ENCODE assay signal across 24 cellular contexts in genomic region chr10:5937016-5937415, GRCh38. TPM values are rescaled to one million over a fixed set of nuclear protein-coding genes. Genes with fewer than 3 reads are reported as not detected.
DNase-seq lines count a peak whose midpoint lies in the region; ATAC-seq, FAIRE-seq and TF ChIP-seq lines count a peak whose summit lies in the region.
"Had no signal": no experiment of that assay in that cellular context is flagged by ENCODE, and none has a peak within 500 bp of the region (broad histone marks: within the 10 kb centered on the region; RNA-seq: fewer than 3 reads in every experiment).

No MANE protein-coding gene starts in this region.

- H2AFZ ChIP-seq in GM12878 (ENCODE audit: control insufficient read depth, low read depth, low read length) (no peak overlapping the region), endothelial cell of umbilical vein (ENCODE audit: low read depth, low read length) (no peak overlapping the region)
- H2AFZ ChIP-seq: GM23338 had no signal

- H3K4me2 ChIP-seq in GM12878 (ENCODE audit: control insufficient read depth, insufficient read depth) (no peak overlapping the region), endothelial cell of umbilical vein (ENCODE audit: insufficient read depth, low read length) (no peak overlapping the region)
- H3K4me2 ChIP-seq: GM23338 had no signal

- intact Hi-C loops in A673 (cut with micrococcal nuclease; ENCODE audit: unreplicated experiment), result no loop called here
- intact Hi-C loops in Caco-2 (cut with micrococcal nuclease; ENCODE audit: unreplicated experiment), result no loop called here
- intact Hi-C loops in GM12878 (cut with micrococcal nuclease; ENCODE audit: unreplicated experiment), result no loop called here
- intact Hi-C loops in endothelial cell of umbilical vein (cut with micrococcal nuclease), result no loop called here
- intact Hi-C loops in dorsolateral prefrontal cortex (cut with DNase I), result no loop called here

- SMC1A ChIA-PET in GM12878 (lab: Charles Lee; ENCODE audit: uncharacterized antibody, unreplicated experiment), result interaction anchor here (1.2 to 2.1 kb wide), 2 partner anchors 32 to 92 kb away, joined by 4 to 8 read pairs; no protein-coding TSS in a partner anchor

- no peak overlapping the region for H3K27ac Mint-ChIP-seq in Caco-2 (ENCODE audit: unreplicated experiment)
- H3K27ac Mint-ChIP-seq in stimulated activated naive CD8-positive, alpha-beta T cell treated with anti-CD3 and anti-CD28 coated beads, Interleukin-15, amount 100 ng/mL, for 72 hours, result no peak overlapping the region
- H3K27ac Mint-ChIP-seq: CD4-positive, alpha-beta T cell; GM23338 had no signal

- no peak for TF ChIP-seq RAD21 in GM12878 (IDR thresholded peaks at IDR 0.05; ENCODE audit: insufficient read depth, low read depth, low read length)

- no peaks in the 10 kb centered on the region for H3K9me3 Mint-ChIP-seq in Caco-2 (ENCODE audit: unreplicated experiment)
- H3K9me3 Mint-ChIP-seq in stimulated activated naive CD8-positive, alpha-beta T cell treated with anti-CD3 and anti-CD28 coated beads, Interleukin-15, amount 100 ng/mL, for 72 hours, result no peaks in the 10 kb centered on the region
- H3K9me3 Mint-ChIP-seq: CD4-positive, alpha-beta T cell; GM23338 had no signal

- over 99% methylated on average over 18 of the region's 18 CpGs for WGBS in GM12878 (ENCODE audit: insufficient coverage, insufficient replicate concordance, low lambda C conversion rate, missing lambda C conversion rate)

- BruUV-seq in A673 (replicated peaks; lab: Mats Ljungman, UMichigan) (TSS peak; percentile 58), Caco-2 (replicated peaks; lab: Mats Ljungman, UMichigan) (TSS peak; percentile 37), GM12878 (replicated peaks; lab: Mats Ljungman, UMichigan) (TSS peak; percentile 51), endothelial cell of umbilical vein (replicated peaks; lab: Mats Ljungman, UMichigan) (TSS peak; percentile 69)

- DNase-seq in A673 (ENCODE audit: low spot score), result no peak
- DNase-seq in Caco-2, result no peak
- no peak for DNase-seq in GM12878 (ENCODE audit: low read depth, low spot score)
- DNase-seq in endothelial cell of umbilical vein (ENCODE audit: low read depth, low spot score), result no peak
- DNase-seq in dorsolateral prefrontal cortex, result no peak
- DNase-seq in stimulated activated naive CD8-positive, alpha-beta T cell treated with anti-CD3 and anti-CD28 coated beads, Interleukin-15, amount 100 ng/mL, for 72 hours, result no peak
- DNase-seq in activated gamma-delta T cell treated with Interleukin-2 at 50 U/mL for 16 hours, result no peak
- DNase-seq: ACHN; BE2C; C1 segment of cervical spinal cord; CD4-positive, alpha-beta T cell; DMS 273 treated with DMSO at 0.1 percent for 48 hours; DMS53; DND-41; EL; HCEC 1CT; IMR-90; KBM-7 had no signal

- H3K4me1 Mint-ChIP-seq in Caco-2 (ENCODE audit: low read depth, unreplicated experiment), result no peaks in the 10 kb centered on the region
- H3K4me1 Mint-ChIP-seq in stimulated activated naive CD8-positive, alpha-beta T cell treated with anti-CD3 and anti-CD28 coated beads, Interleukin-15, amount 100 ng/mL, for 72 hours, result no peaks in the 10 kb centered on the region
- H3K4me1 Mint-ChIP-seq: GM23338 had no signal

- H3K9me3 ChIP-seq in A673 (ENCODE audit: low read depth, low read length, poor library complexity, severe bottlenecking) (no peaks in the 10 kb centered on the region), Caco-2 (no peaks in the 10 kb centered on the region), GM12878 (replicated peaks; ENCODE audit: control insufficient read depth, insufficient read depth, low read length) (no peaks in the 10 kb centered on the region; the same call in 1 of the 3 replicates), endothelial cell of umbilical vein (replicated peaks; ENCODE audit: control insufficient read depth, insufficient read depth, low read length) (no peaks in the 10 kb centered on the region)
- H3K9me3 ChIP-seq: BE2C had no signal

- no peaks in the 10 kb centered on the region for H3K9me1 ChIP-seq in endothelial cell of umbilical vein (replicated peaks; ENCODE audit: control insufficient read depth, extremely low read depth, insufficient read depth, low read length)

- H3K4me1 ChIP-seq in A673 (ENCODE audit: insufficient read depth, low read length, poor library complexity, severe bottlenecking) (no peaks in the 10 kb centered on the region), Caco-2 (no peaks in the 10 kb centered on the region), GM12878 (ENCODE audit: control insufficient read depth, insufficient read depth, low read length) (no peaks in the 10 kb centered on the region), endothelial cell of umbilical vein (ENCODE audit: control insufficient read depth, extremely low read depth, insufficient read depth, low read length) (peaks cover 1% of the 10 kb centered on the region)
- H3K4me1 ChIP-seq: BE2C had no signal

- H4K20me1 ChIP-seq in GM12878 (ENCODE audit: control insufficient read depth, insufficient read depth) (no peaks in the 10 kb centered on the region), endothelial cell of umbilical vein (replicated peaks; ENCODE audit: control insufficient read depth, extremely low read depth, insufficient read depth, low read length) (no peaks in the 10 kb centered on the region)

- H3K4me3 ChIP-seq in A673 (ENCODE audit: low read depth, low read length, poor library complexity, severe bottlenecking), result no peak overlapping the region
- no peak overlapping the region for H3K4me3 ChIP-seq in Caco-2 (ENCODE audit: low read depth, low read length)
- no peak overlapping the region for H3K4me3 ChIP-seq in GM12878
- H3K4me3 ChIP-seq in endothelial cell of umbilical vein (replicated peaks in 1 of 3; ENCODE audit: insufficient read depth in 1 of 3, low read depth in 1 of 3, low read length in 3 of 3), result no peak overlapping the region
- no peak overlapping the region for H3K4me3 ChIP-seq in dorsolateral prefrontal cortex
- H3K4me3 ChIP-seq: GM23338 had no signal

- no peaks in the 10 kb centered on the region for H3K27me3 Mint-ChIP-seq in Caco-2 (ENCODE audit: insufficient read depth, unreplicated experiment)
- H3K27me3 Mint-ChIP-seq in stimulated activated naive CD8-positive, alpha-beta T cell treated with anti-CD3 and anti-CD28 coated beads, Interleukin-15, amount 100 ng/mL, for 72 hours, result no peaks in the 10 kb centered on the region
- H3K27me3 Mint-ChIP-seq: CD4-positive, alpha-beta T cell had no signal

- H3K9ac ChIP-seq in GM12878 (ENCODE audit: control insufficient read depth, insufficient read depth, low read length) (no peak overlapping the region), endothelial cell of umbilical vein (replicated peaks; ENCODE audit: extremely low read depth, insufficient read depth, low read length) (no peak overlapping the region)

- H3K36me3 ChIP-seq in A673 (ENCODE audit: insufficient read depth, low read length, poor library complexity, severe bottlenecking) (peaks cover 19% of the 10 kb centered on the region), Caco-2 (ENCODE audit: control insufficient read depth, insufficient read depth, low read length) (peaks cover 4% of the 10 kb centered on the region; the same call in 1 of the 2 replicates), GM12878 (ENCODE audit: control insufficient read depth in 2 of 2, insufficient read depth in 2 of 2, low read length in 1 of 2) (peaks cover 8 to 27% of the 10 kb centered on the region in 2 experiments), endothelial cell of umbilical vein (ENCODE audit: control insufficient read depth in 2 of 2, extremely low read depth in 1 of 2, insufficient read depth in 2 of 2, low read length in 2 of 2) (peaks cover 10 to 26% of the 10 kb centered on the region in 2 experiments)

- no peak for ATAC-seq in GM12878
- no peak for ATAC-seq in stimulated activated naive CD8-positive, alpha-beta T cell treated with anti-CD3 and anti-CD28 coated beads, Interleukin-15, amount 100 ng/mL, for 72 hours
- no peak for ATAC-seq in HG03342 (IDR thresholded peaks at IDR 0.05; ENCODE audit: unreplicated experiment)
- ATAC-seq: GM23338 had no signal

- no peak overlapping the region for H3K4me3 Mint-ChIP-seq in Caco-2 (ENCODE audit: unreplicated experiment)
- no peak overlapping the region for H3K4me3 Mint-ChIP-seq in stimulated activated naive CD8-positive, alpha-beta T cell treated with anti-CD3 and anti-CD28 coated beads, Interleukin-15, amount 100 ng/mL, for 72 hours
- H3K4me3 Mint-ChIP-seq: CD4-positive, alpha-beta T cell; GM23338 had no signal

- POLR2A ChIA-PET in A673 (lab: Charles Lee; ENCODE audit: low non-redundant PET), result no interaction called here
- POLR2A ChIA-PET in Caco-2 (lab: Charles Lee), result no interaction called here
- POLR2A ChIA-PET in GM12878 (lab: Charles Lee), result no interaction called here
- POLR2A ChIA-PET in endothelial cell of umbilical vein (lab: Charles Lee), result no interaction called here

- H3K27ac ChIP-seq in A673 (ENCODE audit: low read depth, low read length, poor library complexity, severe bottlenecking) (no peak overlapping the region), GM12878 (ENCODE audit: control insufficient read depth, insufficient read depth) (no peak overlapping the region), endothelial cell of umbilical vein (ENCODE audit: insufficient read depth, low read depth, low read length) (no peak overlapping the region), dorsolateral prefrontal cortex (no peak overlapping the region)

- H3K27me3 ChIP-seq in A673 (replicated peaks; ENCODE audit: insufficient read depth, low read depth, low read length, poor library complexity), result no peaks in the 10 kb centered on the region
- H3K27me3 ChIP-seq in Caco-2 (replicated peaks; ENCODE audit: control insufficient read depth, insufficient read depth, low read length), result no peaks in the 10 kb centered on the region
- no peaks in the 10 kb centered on the region for H3K27me3 ChIP-seq in GM12878 (replicated peaks in 1 of 2; ENCODE audit: control insufficient read depth in 2 of 2, insufficient read depth in 2 of 2, low read length in 1 of 2)
- H3K27me3 ChIP-seq in endothelial cell of umbilical vein (ENCODE audit: control insufficient read depth in 2 of 2, insufficient read depth in 2 of 2, low read length in 2 of 2), result no peaks in the 10 kb centered on the region
- no peaks in the 10 kb centered on the region for H3K27me3 ChIP-seq in dorsolateral prefrontal cortex
- H3K27me3 ChIP-seq: BE2C had no signal

- no peak for TF ChIP-seq CTCF in A673 (conservative IDR thresholded peaks at IDR 0.05; ENCODE audit: low read depth, low read length)
- no peak for TF ChIP-seq CTCF in Caco-2 (IDR thresholded peaks at IDR 0.05; ENCODE audit: insufficient read depth in 1 of 2, low read depth in 1 of 2, low read length in 1 of 2, severe bottlenecking in 1 of 2, unreplicated experiment in 1 of 2)
- no peak for TF ChIP-seq CTCF in GM12878 (IDR thresholded peaks at IDR 0.05 in 2 of 3, conservative IDR thresholded peaks at IDR 0.05 in 1 of 3; ENCODE audit: control insufficient read depth in 2 of 3, extremely low read depth in 1 of 3, insufficient read depth in 1 of 3, low read depth in 3 of 3, low read length in 3 of 3)
- TF ChIP-seq CTCF in endothelial cell of umbilical vein (IDR thresholded peaks at IDR 0.05; ENCODE audit: extremely low read depth in 1 of 2, insufficient read depth in 1 of 2, low read depth in 1 of 2, low read length in 2 of 2), result no peak
- no peak for TF ChIP-seq CTCF in dorsolateral prefrontal cortex (IDR thresholded peaks at IDR 0.05 in 54 of 56, conservative IDR thresholded peaks at IDR 0.05 in 2 of 56; ENCODE audit: low read depth in 1 of 56, partially characterized antibody in 56 of 56)

- H3K36me3 Mint-ChIP-seq in Caco-2 (ENCODE audit: insufficient read depth, unreplicated experiment), result peaks cover 58% of the 10 kb centered on the region

- FAIRE-seq in GM12878 (lab: Jason Lieb, UNC) (no peak), endothelial cell of umbilical vein (lab: Jason Lieb, UNC) (no peak)
- FAIRE-seq: GM12891, H54, HTR-8/SVneo had no signal

- TF ChIP-seq EP300 in GM12878 (IDR thresholded peaks at IDR 0.05; ENCODE audit: borderline replicate concordance in 1 of 2, control insufficient read depth in 1 of 2, low read depth in 2 of 2, low read length in 2 of 2), result no peak

- CTCF ChIA-PET in A673 (lab: Charles Lee) (no interaction called here), Caco-2 (lab: Charles Lee) (no interaction called here), GM12878 (lab: Yijun Ruan, JAX) (interaction anchor here (1.4 kb wide), 1 partner anchor 13 kb away, joined by 4 read pairs; no protein-coding TSS in a partner anchor), endothelial cell of umbilical vein (lab: Charles Lee) (interaction anchor here (1.1 to 1.7 kb wide), 3 partner anchors 29 to 77 kb away, joined by 3 to 4 read pairs (median 3); no protein-coding TSS in a partner anchor)

- H3K79me2 ChIP-seq in GM12878 (ENCODE audit: control insufficient read depth, insufficient read depth, low read length) (no peaks in the 10 kb centered on the region), endothelial cell of umbilical vein (ENCODE audit: control insufficient read depth, insufficient read depth, low read length) (no peaks in the 10 kb centered on the region)

- RAD21 ChIA-PET in GM12878 (lab: Charles Lee; ENCODE audit: unreplicated experiment), result interaction anchor here (1.1 kb wide), 1 partner anchor 8 kb away, joined by 3 read pairs; no protein-coding TSS in a partner anchor

- dilution Hi-C loops in endothelial cell of umbilical vein (cut with MboI; ENCODE audit: extremely low pct_ligation_motif_present, low sequenced_read_pairs), result no loop called here

- in situ Hi-C loops in GM12878 (cut with MboI), result no loop called here

- TF ChIP-seq POLR2A in GM12878 (IDR thresholded peaks at IDR 0.05; ENCODE audit: low read depth, low read length) (no peak), endothelial cell of umbilical vein (IDR thresholded peaks at IDR 0.05; ENCODE audit: low read depth, low read length) (no peak)

RNA-seq across cellular contexts. Expression of gene IL15RA, which starts 40.3 kb away (rescaled TPM):
- 1.1 and 1.7 TPM in 2 replicates for total RNA-seq in A673 (2021)
- 0.46 and 0.66 TPM in 2 replicates for total RNA-seq in Caco-2 (2022)
- total RNA-seq in GM12878 (2013; cell fraction: nucleolus; rRNA removed), result 16.9 and 18.2 TPM in 2 replicates
- 14.7 and 15.2 TPM in 2 replicates for total RNA-seq in GM12878 (2014; rRNA removed)
- 6.5 and 7.7 TPM in 2 replicates for total RNA-seq in GM12878 (2014; rRNA removed; fragmentation: Illumina TruSeq; extraction: Trizol)
- 9.9 and 12.1 TPM in 2 replicates for total RNA-seq in GM12878 (2021)
- 4.5 TPM for polyA plus RNA-seq in GM12878 (2011; ENCODE audit: low read depth)
- polyA plus RNA-seq in GM12878 (2011; rRNA removed), result 6.5 and 12.0 TPM in 2 replicates
- 14.3 and 16.3 TPM in 2 replicates for polyA plus RNA-seq in GM12878 (2011; cell fraction: cytosol; rRNA removed)
- polyA plus RNA-seq in GM12878 (2011; cell fraction: nucleus; rRNA removed), result 14.8 and 16.5 TPM in 2 replicates
- polyA plus RNA-seq in GM12878 (2012), result 8.6 and 11.8 TPM in 2 replicates
- polyA plus RNA-seq in GM12878 (2014; fragmentation: Illumina TruSeq; extraction: Trizol), result 7.8 and 9.8 TPM in 2 replicates
- 1 to 10 TPM; 2.0 to 4.2 TPM for polyA plus RNA-seq in GM12878 (2014; fragmentation: Nextera tagmentation; extraction: Ambion mirVana)
- 13.3 and 14.8 TPM in 2 replicates for polyA plus RNA-seq in GM12878 (2014; rRNA removed)
- polyA plus RNA-seq in GM12878 (2016; fragmentation: Nextera tagmentation; extraction: Ambion mirVana), result 10 to 100 TPM; 13.8 to 14.6 TPM
- 5.0 and 8.7 TPM in 2 replicates for polyA minus RNA-seq in GM12878 (2011; rRNA and poly(A)+ RNA removed)
- 2.7 and 4.3 TPM in 2 replicates for polyA minus RNA-seq in GM12878 (2011; cell fraction: cytosol; rRNA and poly(A)+ RNA removed)
- polyA minus RNA-seq in GM12878 (2011; cell fraction: nucleus; rRNA and poly(A)+ RNA removed), result 1.9 and 4.3 TPM in 2 replicates
- 16.1 and 18.8 TPM in 2 replicates for total RNA-seq in endothelial cell of umbilical vein
- polyA plus RNA-seq in endothelial cell of umbilical vein, result 20.6 and 25.1 TPM in 2 replicates
- polyA plus RNA-seq in endothelial cell of umbilical vein (2011; cell fraction: cytosol; rRNA removed), result 19.8 and 24.2 TPM in 2 replicates
- 11.9 and 12.5 TPM in 2 replicates for polyA plus RNA-seq in endothelial cell of umbilical vein (2011; cell fraction: nucleus; rRNA removed)
- polyA plus RNA-seq in endothelial cell of umbilical vein (2012), result 20.9 and 22.3 TPM in 2 replicates
- polyA minus RNA-seq in endothelial cell of umbilical vein, result 6.8 and 10.8 TPM in 2 replicates
- polyA minus RNA-seq in endothelial cell of umbilical vein (2011; cell fraction: cytosol; rRNA and poly(A)+ RNA removed), result 2.2 TPM
- 2.8 and 3.0 TPM in 2 replicates for polyA minus RNA-seq in endothelial cell of umbilical vein (2011; cell fraction: nucleus; rRNA and poly(A)+ RNA removed)
- total RNA-seq in dorsolateral prefrontal cortex, result 1 to 10 TPM; 1.1 to 8.5 (median 3.6) TPM
- total RNA-seq: G401 had no signal

RNA-seq across cellular contexts. Expression of gene FBH1, which starts 47.0 kb away (rescaled TPM):
- total RNA-seq in A673 (2021) (84.0 and 87.5 TPM in 2 replicates), Caco-2 (2022) (83.3 and 96.1 TPM in 2 replicates), GM12878 (2014; rRNA removed) (45.1 and 51.9 TPM in 2 replicates), GM12878 (2014; rRNA removed; fragmentation: Illumina TruSeq; extraction: Trizol) (54.6 and 60.9 TPM in 2 replicates), GM12878 (2021) (58.7 and 66.8 TPM in 2 replicates), endothelial cell of umbilical vein (86.1 and 97.0 TPM in 2 replicates), dorsolateral prefrontal cortex (10 to 100 TPM; 43.3 to 95.3 (median 62.7) TPM)
- 158 and 181 TPM in 2 replicates for total RNA-seq in GM12878 (2013; cell fraction: nucleolus; rRNA removed)
- polyA plus RNA-seq in GM12878 (2011; ENCODE audit: low read depth), result 33.1 TPM
- polyA plus RNA-seq in GM12878 (2011; rRNA removed) (40.6 and 49.2 TPM in 2 replicates), GM12878 (2014; fragmentation: Illumina TruSeq; extraction: Trizol) (34.4 and 37.9 TPM in 2 replicates), GM12878 (2014; fragmentation: Nextera tagmentation; extraction: Ambion mirVana) (10 to 100 TPM in 1 of 2 experiments, 1 to 10 TPM in 1; 6.1 to 19.0 TPM), GM12878 (2014; rRNA removed) (42.0 and 44.4 TPM in 2 replicates), GM12878 (2016; fragmentation: Nextera tagmentation; extraction: Ambion mirVana) (10 to 100 TPM; 67.4 to 67.6 TPM), endothelial cell of umbilical vein (66.1 and 71.4 TPM in 2 replicates)
- 47.8 and 53.8 TPM in 2 replicates for polyA plus RNA-seq in GM12878 (2011; cell fraction: cytosol; rRNA removed)
- polyA plus RNA-seq in GM12878 (2011; cell fraction: nucleus; rRNA removed), result 93.4 and 100.0 TPM in 2 replicates
- 39.6 and 40.3 TPM in 2 replicates for polyA plus RNA-seq in GM12878 (2012)
- polyA minus RNA-seq in GM12878 (2011; rRNA and poly(A)+ RNA removed), result 110 and 113 TPM in 2 replicates
- 22.3 and 33.1 TPM in 2 replicates for polyA minus RNA-seq in GM12878 (2011; cell fraction: cytosol; rRNA and poly(A)+ RNA removed)
- 38.8 and 57.9 TPM in 2 replicates for polyA minus RNA-seq in GM12878 (2011; cell fraction: nucleus; rRNA and poly(A)+ RNA removed)
- 81.4 and 81.8 TPM in 2 replicates for polyA plus RNA-seq in endothelial cell of umbilical vein (2011; cell fraction: cytosol; rRNA removed)
- polyA plus RNA-seq in endothelial cell of umbilical vein (2011; cell fraction: nucleus; rRNA removed), result 185 and 232 TPM in 2 replicates
- 61.8 and 67.5 TPM in 2 replicates for polyA plus RNA-seq in endothelial cell of umbilical vein (2012)
- polyA minus RNA-seq in endothelial cell of umbilical vein, result 205 and 241 TPM in 2 replicates
- 29.7 TPM for polyA minus RNA-seq in endothelial cell of umbilical vein (2011; cell fraction: cytosol; rRNA and poly(A)+ RNA removed)
- 91.8 and 125 TPM in 2 replicates for polyA minus RNA-seq in endothelial cell of umbilical vein (2011; cell fraction: nucleus; rRNA and poly(A)+ RNA removed)

RNA-seq across cellular contexts. Expression of gene ANKRD16, which starts 47.3 kb away (rescaled TPM):
- total RNA-seq in A673 (2021) (16.2 and 17.3 TPM in 2 replicates), Caco-2 (2022) (17.4 and 20.2 TPM in 2 replicates), GM12878 (2014; rRNA removed) (10.5 and 11.2 TPM in 2 replicates), GM12878 (2014; rRNA removed; fragmentation: Illumina TruSeq; extraction: Trizol) (3.5 and 4.6 TPM in 2 replicates), GM12878 (2021) (9.0 and 9.5 TPM in 2 replicates), endothelial cell of umbilical vein (4.4 and 6.9 TPM in 2 replicates), dorsolateral prefrontal cortex (10 to 100 TPM; 10.4 to 26.5 (median 18.4) TPM)
- total RNA-seq in GM12878 (2013; cell fraction: nucleolus; rRNA removed), result 37.5 and 42.1 TPM in 2 replicates
- 3.3 TPM for polyA plus RNA-seq in GM12878 (2011; ENCODE audit: low read depth)
- polyA plus RNA-seq in GM12878 (2011; rRNA removed) (8.7 and 13.6 TPM in 2 replicates), GM12878 (2014; fragmentation: Illumina TruSeq; extraction: Trizol) (4.3 and 5.2 TPM in 2 replicates), GM12878 (2014; fragmentation: Nextera tagmentation; extraction: Ambion mirVana) (1 to 10 TPM; 1.4 to 2.9 TPM), GM12878 (2014; rRNA removed) (7.9 and 9.3 TPM in 2 replicates), GM12878 (2016; fragmentation: Nextera tagmentation; extraction: Ambion mirVana) (1 to 10 TPM in 1 of 2 experiments, under 1 TPM in 1; 0.57 to 4.2 TPM), endothelial cell of umbilical vein (8.0 and 9.4 TPM in 2 replicates)
- 10.6 and 15.0 TPM in 2 replicates for polyA plus RNA-seq in GM12878 (2011; cell fraction: cytosol; rRNA removed)
- polyA plus RNA-seq in GM12878 (2011; cell fraction: nucleus; rRNA removed), result 27.7 and 29.6 TPM in 2 replicates
- polyA plus RNA-seq in GM12878 (2012), result 5.7 and 6.1 TPM in 2 replicates
- polyA minus RNA-seq in GM12878 (2011; rRNA and poly(A)+ RNA removed), result 24.7 and 29.2 TPM in 2 replicates
- polyA minus RNA-seq in GM12878 (2011; cell fraction: cytosol; rRNA and poly(A)+ RNA removed), result 4.0 and 6.1 TPM in 2 replicates
- 13.4 and 22.9 TPM in 2 replicates for polyA minus RNA-seq in GM12878 (2011; cell fraction: nucleus; rRNA and poly(A)+ RNA removed)
- 6.6 and 7.4 TPM in 2 replicates for polyA plus RNA-seq in endothelial cell of umbilical vein (2011; cell fraction: cytosol; rRNA removed)
- 8.2 and 10.5 TPM in 2 replicates for polyA plus RNA-seq in endothelial cell of umbilical vein (2011; cell fraction: nucleus; rRNA removed)
- polyA plus RNA-seq in endothelial cell of umbilical vein (2012), result 4.1 and 4.6 TPM in 2 replicates
- polyA minus RNA-seq in endothelial cell of umbilical vein, result 14.9 and 29.1 TPM in 2 replicates
- 5.6 TPM for polyA minus RNA-seq in endothelial cell of umbilical vein (2011; cell fraction: cytosol; rRNA and poly(A)+ RNA removed)
- 7.4 and 8.0 TPM in 2 replicates for polyA minus RNA-seq in endothelial cell of umbilical vein (2011; cell fraction: nucleus; rRNA and poly(A)+ RNA removed)

Comparison
In these comparisons a context has a peak if more than half of its experiments do, and no peak if none do; other contexts are left out.
1. CTCF ChIA-PET loops: an anchor here in GM12878 (1.4 kb wide) and endothelial cell of umbilical vein (1.1 to 1.7 kb wide); none called in A673 and Caco-2.